8 cellular contexts compared by ENCODE assay signal in genomic region chr10:102451105-102451969, GRCh38. TPM values are rescaled to one million over a fixed set of nuclear protein-coding genes. Genes with fewer than 3 reads are reported as not detected.
DNase-seq lines count a peak whose midpoint lies in the region; ATAC-seq and TF ChIP-seq lines count a peak whose summit lies in the region.

Gene C10orf95 (minus strand): TSS chr10:102451543. CDS start chr10:102451093, 450 bp downstream.

- peak within 1 kb of the TSS; percentile 79 for H3K27ac ChIP-seq in CD4-positive, alpha-beta memory T cell (ENCODE audit: low read depth, low read length)
- H3K27ac ChIP-seq in breast epithelium (peak within 1 kb of the TSS; percentile 75 to 95), mesodermal cell (ENCODE audit: low read depth, low read length, severe bottlenecking) (no peak within 1 kb of the TSS), vagina (peak within 1 kb of the TSS; percentile 62)

- peak within 1 kb of the TSS; percentile 82 to 96 (median 88) for H3K4me3 Mint-ChIP-seq in CD4-positive, alpha-beta memory T cell

- no peaks in the 10 kb centered on the region for H3K27me3 ChIP-seq in CD4-positive, alpha-beta memory T cell (ENCODE audit: insufficient read depth, low read length)
- no peaks in the 10 kb centered on the region for H3K27me3 ChIP-seq in breast epithelium
- no peaks in the 10 kb centered on the region for H3K27me3 ChIP-seq in vagina

- CTCF ChIA-PET in CD4-positive, alpha-beta memory T cell (lab: Charles Lee; ENCODE audit: partially characterized antibody) = interaction anchor here (0.6 to 5.2 kb wide), 14 partner anchors 10 to 220 kb away, joined by 3 to 30 read pairs (median 6); partner anchors contain the start of genes ACTR1A, CUEDC2, FBXL15 and SUFU

- H3K27me3 Mint-ChIP-seq in CD4-positive, alpha-beta memory T cell = no peaks in the 10 kb centered on the region

- ATAC-seq in GM19452 (IDR thresholded peaks at IDR 0.05; ENCODE audit: unreplicated experiment) (no peak), GM19035 (IDR thresholded peaks at IDR 0.05; ENCODE audit: unreplicated experiment) (no peak), HG03565 (IDR thresholded peaks at IDR 0.05; ENCODE audit: unreplicated experiment) (no peak)

- H3K9me3 Mint-ChIP-seq in CD4-positive, alpha-beta memory T cell = no peaks in the 10 kb centered on the region

- DNase-seq in CD4-positive, alpha-beta memory T cell = no peak
- no peak for DNase-seq in LNCaP clone FGC (ENCODE audit: low read depth)
- DNase-seq in breast epithelium (ENCODE audit: low spot score in 2 of 2) = no peak
- DNase-seq in vagina (ENCODE audit: extremely low spot score in 2 of 2) = no peak

- intact Hi-C loops in CD4-positive, alpha-beta memory T cell (cut with micrococcal nuclease) = no loop called here
- intact Hi-C loops in breast epithelium (cut with DNase I; ENCODE audit: low total_unique reads) = no loop called here
- intact Hi-C loops in vagina (cut with DNase I) = no loop called here

- peak within 1 kb of the TSS; percentile 65 to 96 for H3K4me3 ChIP-seq in CD4-positive, alpha-beta memory T cell (ENCODE audit: low read length in 2 of 2)
- H3K4me3 ChIP-seq in LNCaP clone FGC (ENCODE audit: low read depth, low read length) = peak within 1 kb of the TSS; percentile 99
- peak within 1 kb of the TSS; percentile 67 to 97 (median 86) for H3K4me3 ChIP-seq in breast epithelium
- H3K4me3 ChIP-seq in mesodermal cell (ENCODE audit: extremely low read depth, insufficient read depth, low read length, poor library complexity, severe bottlenecking) = peak within 1 kb of the TSS; percentile 59
- peak within 1 kb of the TSS; percentile 65 to 91 for H3K4me3 ChIP-seq in vagina

- H3K4me1 Mint-ChIP-seq in CD4-positive, alpha-beta memory T cell = peaks cover 10 to 31% (median 23%) of the 10 kb centered on the region in 4 donors

- peaks cover 8 to 20% of the 10 kb centered on the region in 2 donors for H3K36me3 Mint-ChIP-seq in CD4-positive, alpha-beta memory T cell

- no peaks in the 10 kb centered on the region for H3K9me3 ChIP-seq in CD4-positive, alpha-beta memory T cell (ENCODE audit: control insufficient read depth in 1 of 2, low read length in 2 of 2)
- H3K9me3 ChIP-seq in breast epithelium (no peaks in the 10 kb centered on the region), mesodermal cell (ENCODE audit: control insufficient read depth, low read length) (no peaks in the 10 kb centered on the region), vagina (no peaks in the 10 kb centered on the region)

- H3K36me3 ChIP-seq in CD4-positive, alpha-beta memory T cell (ENCODE audit: insufficient read depth, low read length) = peaks cover 5% of the 10 kb centered on the region
- no peaks in the 10 kb centered on the region for H3K36me3 ChIP-seq in breast epithelium
- H3K36me3 ChIP-seq in mesodermal cell (ENCODE audit: control insufficient read depth, insufficient read depth, low read length) = no peaks in the 10 kb centered on the region
- no peaks in the 10 kb centered on the region for H3K36me3 ChIP-seq in vagina

- WGBS in mesodermal cell (ENCODE audit: insufficient coverage in 2 of 2), 2 experiments = 38 to 43% methylated on average over 21 to 23 of the region's 28 CpGs

- TF ChIP-seq CTCF in LNCaP clone FGC (IDR thresholded peaks at IDR 0.05; ENCODE audit: control insufficient read depth, extremely low read depth, insufficient read depth) (no peak), breast epithelium (IDR thresholded peaks at IDR 0.05) (no peak), vagina (IDR thresholded peaks at IDR 0.05) (no peak)

- POLR2A ChIA-PET in CD4-positive, alpha-beta memory T cell (lab: Charles Lee; ENCODE audit: partially characterized antibody) = interaction anchor here (0.6 to 7.5 kb wide), 23 partner anchors 10 to 632 kb away, joined by 3 to 186 read pairs (median 8); partner anchors contain the start of genes ACTR1A, CUEDC2, FBXL15 and NFKB2

- TF ChIP-seq POLR2A in breast epithelium (IDR thresholded peaks at IDR 0.05) (no peak), vagina (IDR thresholded peaks at IDR 0.05) (no peak)

- peaks cover 23% of the 10 kb centered on the region for H3K4me1 ChIP-seq in CD4-positive, alpha-beta memory T cell (ENCODE audit: insufficient read depth, low read length)
- H3K4me1 ChIP-seq in breast epithelium (peaks cover 0 to 5% of the 10 kb centered on the region in 2 donors), mesodermal cell (ENCODE audit: control insufficient read depth, insufficient read depth, low read length, poor library complexity, severe bottlenecking) (peaks cover 27% of the 10 kb centered on the region), vagina (peaks cover 5% of the 10 kb centered on the region)

- peak within 1 kb of the TSS; percentile 77 to 84 (median 81) for H3K27ac Mint-ChIP-seq in CD4-positive, alpha-beta memory T cell

RNA-seq across cellular contexts. Expression of gene C10orf95, which starts in this region (rescaled TPM):
- total RNA-seq in CD4-positive, alpha-beta memory T cell = 1 to 10 TPM in 1 of 2 experiments, under 1 TPM in 1; 0.89 to 1.6 TPM
- polyA plus RNA-seq in CD4-positive, alpha-beta memory T cell = under 1 TPM; 0.41 to 0.42 TPM
- total RNA-seq in breast epithelium = under 1 TPM in 2 of 3 donors, not detected in 1; 0.33 to 0.59 TPM
- not detected for polyA plus RNA-seq in mesodermal cell (2013, experiment 1 of 2)
- not detected for polyA plus RNA-seq in mesodermal cell (2013, experiment 2 of 2)
- not detected for total RNA-seq in vagina
